In genomic region chr2:202064206-202064880, GRCh38 we compare ENCODE assay signal across 1 cellular context.
TF ChIP-seq lines count a peak whose summit lies in the region.

No MANE protein-coding gene starts in this region.

TF ChIP-seq in H1, 55 proteins besides CTCF, POLR2A, EP300 and RAD21 (continued from another document):
- TF ChIP-seq, protein P1, sequence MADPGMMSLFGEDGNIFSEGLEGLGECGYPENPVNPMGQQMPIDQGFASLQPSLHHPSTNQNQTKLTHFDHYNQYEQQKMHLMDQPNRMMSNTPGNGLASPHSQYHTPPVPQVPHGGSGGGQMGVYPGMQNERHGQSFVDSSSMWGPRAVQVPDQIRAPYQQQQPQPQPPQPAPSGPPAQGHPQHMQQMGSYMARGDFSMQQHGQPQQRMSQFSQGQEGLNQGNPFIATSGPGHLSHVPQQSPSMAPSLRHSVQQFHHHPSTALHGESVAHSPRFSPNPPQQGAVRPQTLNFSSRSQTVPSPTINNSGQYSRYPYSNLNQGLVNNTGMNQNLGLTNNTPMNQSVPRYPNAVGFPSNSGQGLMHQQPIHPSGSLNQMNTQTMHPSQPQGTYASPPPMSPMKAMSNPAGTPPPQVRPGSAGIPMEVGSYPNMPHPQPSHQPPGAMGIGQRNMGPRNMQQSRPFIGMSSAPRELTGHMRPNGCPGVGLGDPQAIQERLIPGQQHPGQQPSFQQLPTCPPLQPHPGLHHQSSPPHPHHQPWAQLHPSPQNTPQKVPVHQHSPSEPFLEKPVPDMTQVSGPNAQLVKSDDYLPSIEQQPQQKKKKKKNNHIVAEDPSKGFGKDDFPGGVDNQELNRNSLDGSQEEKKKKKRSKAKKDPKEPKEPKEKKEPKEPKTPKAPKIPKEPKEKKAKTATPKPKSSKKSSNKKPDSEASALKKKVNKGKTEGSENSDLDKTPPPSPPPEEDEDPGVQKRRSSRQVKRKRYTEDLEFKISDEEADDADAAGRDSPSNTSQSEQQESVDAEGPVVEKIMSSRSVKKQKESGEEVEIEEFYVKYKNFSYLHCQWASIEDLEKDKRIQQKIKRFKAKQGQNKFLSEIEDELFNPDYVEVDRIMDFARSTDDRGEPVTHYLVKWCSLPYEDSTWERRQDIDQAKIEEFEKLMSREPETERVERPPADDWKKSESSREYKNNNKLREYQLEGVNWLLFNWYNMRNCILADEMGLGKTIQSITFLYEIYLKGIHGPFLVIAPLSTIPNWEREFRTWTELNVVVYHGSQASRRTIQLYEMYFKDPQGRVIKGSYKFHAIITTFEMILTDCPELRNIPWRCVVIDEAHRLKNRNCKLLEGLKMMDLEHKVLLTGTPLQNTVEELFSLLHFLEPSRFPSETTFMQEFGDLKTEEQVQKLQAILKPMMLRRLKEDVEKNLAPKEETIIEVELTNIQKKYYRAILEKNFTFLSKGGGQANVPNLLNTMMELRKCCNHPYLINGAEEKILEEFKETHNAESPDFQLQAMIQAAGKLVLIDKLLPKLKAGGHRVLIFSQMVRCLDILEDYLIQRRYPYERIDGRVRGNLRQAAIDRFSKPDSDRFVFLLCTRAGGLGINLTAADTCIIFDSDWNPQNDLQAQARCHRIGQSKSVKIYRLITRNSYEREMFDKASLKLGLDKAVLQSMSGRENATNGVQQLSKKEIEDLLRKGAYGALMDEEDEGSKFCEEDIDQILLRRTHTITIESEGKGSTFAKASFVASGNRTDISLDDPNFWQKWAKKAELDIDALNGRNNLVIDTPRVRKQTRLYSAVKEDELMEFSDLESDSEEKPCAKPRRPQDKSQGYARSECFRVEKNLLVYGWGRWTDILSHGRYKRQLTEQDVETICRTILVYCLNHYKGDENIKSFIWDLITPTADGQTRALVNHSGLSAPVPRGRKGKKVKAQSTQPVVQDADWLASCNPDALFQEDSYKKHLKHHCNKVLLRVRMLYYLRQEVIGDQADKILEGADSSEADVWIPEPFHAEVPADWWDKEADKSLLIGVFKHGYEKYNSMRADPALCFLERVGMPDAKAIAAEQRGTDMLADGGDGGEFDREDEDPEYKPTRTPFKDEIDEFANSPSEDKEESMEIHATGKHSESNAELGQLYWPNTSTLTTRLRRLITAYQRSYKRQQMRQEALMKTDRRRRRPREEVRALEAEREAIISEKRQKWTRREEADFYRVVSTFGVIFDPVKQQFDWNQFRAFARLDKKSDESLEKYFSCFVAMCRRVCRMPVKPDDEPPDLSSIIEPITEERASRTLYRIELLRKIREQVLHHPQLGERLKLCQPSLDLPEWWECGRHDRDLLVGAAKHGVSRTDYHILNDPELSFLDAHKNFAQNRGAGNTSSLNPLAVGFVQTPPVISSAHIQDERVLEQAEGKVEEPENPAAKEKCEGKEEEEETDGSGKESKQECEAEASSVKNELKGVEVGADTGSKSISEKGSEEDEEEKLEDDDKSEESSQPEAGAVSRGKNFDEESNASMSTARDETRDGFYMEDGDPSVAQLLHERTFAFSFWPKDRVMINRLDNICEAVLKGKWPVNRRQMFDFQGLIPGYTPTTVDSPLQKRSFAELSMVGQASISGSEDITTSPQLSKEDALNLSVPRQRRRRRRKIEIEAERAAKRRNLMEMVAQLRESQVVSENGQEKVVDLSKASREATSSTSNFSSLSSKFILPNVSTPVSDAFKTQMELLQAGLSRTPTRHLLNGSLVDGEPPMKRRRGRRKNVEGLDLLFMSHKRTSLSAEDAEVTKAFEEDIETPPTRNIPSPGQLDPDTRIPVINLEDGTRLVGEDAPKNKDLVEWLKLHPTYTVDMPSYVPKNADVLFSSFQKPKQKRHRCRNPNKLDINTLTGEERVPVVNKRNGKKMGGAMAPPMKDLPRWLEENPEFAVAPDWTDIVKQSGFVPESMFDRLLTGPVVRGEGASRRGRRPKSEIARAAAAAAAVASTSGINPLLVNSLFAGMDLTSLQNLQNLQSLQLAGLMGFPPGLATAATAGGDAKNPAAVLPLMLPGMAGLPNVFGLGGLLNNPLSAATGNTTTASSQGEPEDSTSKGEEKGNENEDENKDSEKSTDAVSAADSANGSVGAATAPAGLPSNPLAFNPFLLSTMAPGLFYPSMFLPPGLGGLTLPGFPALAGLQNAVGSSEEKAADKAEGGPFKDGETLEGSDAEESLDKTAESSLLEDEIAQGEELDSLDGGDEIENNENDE (IDR thresholded peaks at IDR 0.05; ENCODE audit: insufficient replicate concordance, low read length), result no peak
- TF ChIP-seq NANOG (IDR thresholded peaks at IDR 0.05; ENCODE audit: insufficient read depth, low read depth, low read length, poor library complexity, severe bottlenecking) (no peak), KDM4A (IDR thresholded peaks at IDR 0.05; ENCODE audit: low read depth, low read length, severe bottlenecking) (no peak), MAFK (IDR thresholded peaks at IDR 0.05; ENCODE audit: low read depth, low read length) (no peak), CBX8 (IDR thresholded peaks at IDR 0.05; ENCODE audit: borderline replicate concordance, low read depth, low read length) (no peak), TAF7 (optimal IDR thresholded peaks at IDR 0.05; ENCODE audit: borderline replicate concordance, low read depth, low read length) (no peak), RNF2 (IDR thresholded peaks at IDR 0.05; ENCODE audit: borderline replicate concordance, low read depth, low read length, missing control alignments, poor library complexity, severe bottlenecking) (no peak), ASH2L (IDR thresholded peaks at IDR 0.05; ENCODE audit: low read length) (peak; percentile 31), POU5F1 (IDR thresholded peaks at IDR 0.05; ENCODE audit: low read depth, low read length) (no peak), HDAC6 (IDR thresholded peaks at IDR 0.05; ENCODE audit: low read depth, low read length) (no peak), SP4 (IDR thresholded peaks at IDR 0.05; ENCODE audit: low read length) (no peak), TAF1 (IDR thresholded peaks at IDR 0.05; ENCODE audit: low read depth, low read length) (0 out of 2 replicates have a peak, but pooled peaks have one; percentile 14), EGR1 (IDR thresholded peaks at IDR 0.05; ENCODE audit: borderline replicate concordance, low read depth, low read length) (0 out of 2 replicates have a peak, but pooled peaks have one; percentile 37), SUZ12 (IDR thresholded peaks at IDR 0.05; ENCODE audit: low read length) (no peak), ATF2 (IDR thresholded peaks at IDR 0.05; ENCODE audit: low read length) (no peak)
- TF ChIP-seq, protein P2, sequence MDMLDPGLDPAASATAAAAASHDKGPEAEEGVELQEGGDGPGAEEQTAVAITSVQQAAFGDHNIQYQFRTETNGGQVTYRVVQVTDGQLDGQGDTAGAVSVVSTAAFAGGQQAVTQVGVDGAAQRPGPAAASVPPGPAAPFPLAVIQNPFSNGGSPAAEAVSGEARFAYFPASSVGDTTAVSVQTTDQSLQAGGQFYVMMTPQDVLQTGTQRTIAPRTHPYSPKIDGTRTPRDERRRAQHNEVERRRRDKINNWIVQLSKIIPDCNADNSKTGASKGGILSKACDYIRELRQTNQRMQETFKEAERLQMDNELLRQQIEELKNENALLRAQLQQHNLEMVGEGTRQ (IDR thresholded peaks at IDR 0.05; ENCODE audit: low read length), result no peak
TF ChIP-seq in H1: peak in this region for 3.
